ENCODE assay signal across 8 cellular contexts in genomic region chr2:66432801-66433694, GRCh38. TPM values are rescaled to one million over a fixed set of nuclear protein-coding genes. Genes with fewer than 3 reads are reported as not detected.
DNase-seq lines count a peak whose midpoint lies in the region; ATAC-seq and TF ChIP-seq lines count a peak whose summit lies in the region.

No MANE protein-coding gene starts in this region.

- intact Hi-C loops in lower lobe of right lung (cut with DNase I) (no loop called here), stomach (cut with DNase I; ENCODE audit: low total_unique reads) (no loop called here)

- H3K27me3 Mint-ChIP-seq in T-helper 2 cell treated with Interferon-gamma antibody and Interleukin-4, amounts not matched to agents 5 μg/mL and 100 μg/mL, for 36 hours (ENCODE audit: low read depth) = peaks cover 86% of the 10 kb centered on the region

- H3K4me3 Mint-ChIP-seq in T-helper 2 cell treated with Interferon-gamma antibody and Interleukin-4, amounts not matched to agents 5 μg/mL and 100 μg/mL, for 36 hours = peak overlapping the region; percentile 80

- H3K4me1 Mint-ChIP-seq in T-helper 2 cell treated with Interferon-gamma antibody and Interleukin-4, amounts not matched to agents 5 μg/mL and 100 μg/mL, for 36 hours (ENCODE audit: low read depth) = peaks cover 17% of the 10 kb centered on the region

- WGBS in stomach, 5 donors = 0 to 2% (median 2%) methylated on average over 49 to 51 of the region's 51 CpGs

- H3K4me1 ChIP-seq in lower lobe of right lung (peaks cover 17% of the 10 kb centered on the region), stomach (peaks cover 0 to 46% (median 26%) of the 10 kb centered on the region in 4 donors)

- no peaks in the 10 kb centered on the region for H3K9me3 ChIP-seq in lower lobe of right lung
- H3K9me3 ChIP-seq in stomach = no peaks in the 10 kb centered on the region

- TF ChIP-seq POLR2A in stomach (IDR thresholded peaks at IDR 0.05) = no peak

- H3K27ac Mint-ChIP-seq in T-helper 2 cell treated with Interferon-gamma antibody and Interleukin-4, amounts not matched to agents 5 μg/mL and 100 μg/mL, for 36 hours = no peak overlapping the region

- H3K36me3 ChIP-seq in lower lobe of right lung = peaks cover 4% of the 10 kb centered on the region
- H3K36me3 ChIP-seq in stomach = peaks cover 0 to 6% (median 2%) of the 10 kb centered on the region in 4 donors

- no peaks in the 10 kb centered on the region for H3K9me3 Mint-ChIP-seq in T-helper 2 cell treated with Interferon-gamma antibody and Interleukin-4, amounts not matched to agents 5 μg/mL and 100 μg/mL, for 36 hours

- ATAC-seq in lower lobe of right lung = peak; percentile 80 to 83

- H3K27ac ChIP-seq in lower lobe of right lung = peak overlapping the region; percentile 91
- H3K27ac ChIP-seq in stomach = peak overlapping the region; percentile 86 to 93 (median 89)

- peak; percentile 50 for DNase-seq in SIG-M5 treated with dmso at 0.1 percent for 504 hours (lab: John Stamatoyannopoulos, UW; ENCODE audit: unreplicated experiment)
- DNase-seq in SIG-M5 (lab: John Stamatoyannopoulos, UW) = no peak
- peak; percentile 95 for DNase-seq in NCI-H146 treated with DMSO at 0.1 percent for 48 hours (lab: John Stamatoyannopoulos, UW; ENCODE audit: unreplicated experiment)
- DNase-seq in T-helper 2 cell treated with Interferon-gamma antibody and Interleukin-4, amounts not matched to agents 5 μg/mL and 100 μg/mL, for 36 hours (ENCODE audit: low spot score) = no peak
- peak; percentile 97 for DNase-seq in epithelial cell of esophagus (ENCODE audit: low read depth)
- DNase-seq in lower lobe of right lung = peak; percentile 77
- DNase-seq in stomach = peak; percentile 88
- no peak for DNase-seq in AML-193 (lab: John Stamatoyannopoulos, UW)

- TF ChIP-seq CTCF in epithelial cell of esophagus (IDR thresholded peaks at IDR 0.05; ENCODE audit: insufficient read depth, low read depth, low read length, missing control alignments) = peak; percentile 5
- TF ChIP-seq CTCF in lower lobe of right lung (IDR thresholded peaks at IDR 0.05) = no peak
- TF ChIP-seq CTCF in stomach (IDR thresholded peaks at IDR 0.05) = no peak

- no peaks in the 10 kb centered on the region for H3K36me3 Mint-ChIP-seq in T-helper 2 cell treated with Interferon-gamma antibody and Interleukin-4, amounts not matched to agents 5 μg/mL and 100 μg/mL, for 36 hours (ENCODE audit: low read depth)

- H3K27me3 ChIP-seq in lower lobe of right lung (ENCODE audit: low read depth) = peaks cover 39% of the 10 kb centered on the region
- H3K27me3 ChIP-seq in stomach = peaks cover 0 to 54% (median 21%) of the 10 kb centered on the region in 3 donors

- H3K4me3 ChIP-seq in epithelial cell of esophagus (ENCODE audit: low read length) (peak overlapping the region; percentile 68), lower lobe of right lung (peak overlapping the region; percentile 71), stomach (peak overlapping the region; percentile 70 to 83 (median 72))

- no peak for TF ChIP-seq EP300 in stomach (IDR thresholded peaks at IDR 0.05)

RNA-seq across cellular contexts. Expression of gene MEIS1, which starts 1.9 kb away (rescaled TPM):
- total RNA-seq in lower lobe of right lung (54.7 TPM), stomach (100 to 1,000 TPM in 2 of 5 donors, 10 to 100 TPM in 3; 31.2 to 172 (median 57.4) TPM)
- polyA plus RNA-seq in stomach = 10 to 100 TPM in 1 of 3 donors, 1 to 10 TPM in 2; 4.8 to 36.8 (median 9.8) TPM

Comparison
In these comparisons a context has a peak if more than half of its experiments do, and no peak if none do; other contexts are left out.
1. DNase-seq: peak in SIG-M5 treated with dmso at 0.1 percent for 504 hours (single experiment), NCI-H146 treated with DMSO at 0.1 percent for 48 hours (single experiment), epithelial cell of esophagus (single experiment), lower lobe of right lung (single experiment) and stomach (single experiment); none in SIG-M5 (single experiment), T-helper 2 cell treated with Interferon-gamma antibody and Interleukin-4, amounts not matched to agents 5 μg/mL and 100 μg/mL, for 36 hours (single experiment) and AML-193 (0 of 2).
2. Peak in every context shown above with its lines, with median percentiles within 50 percentile points of each other: H3K4me3 ChIP-seq.